1 cellular context compared by ENCODE assay signal in genomic region chr7:6092953-6093354, GRCh38.
TF ChIP-seq lines count a peak whose summit lies in the region.

No MANE protein-coding gene starts in this region.

TF ChIP-seq in H1, 55 proteins besides CTCF, POLR2A, EP300 and RAD21:
- no peak for TF ChIP-seq SIN3A (conservative IDR thresholded peaks at IDR 0.05 in 1 of 2, IDR thresholded peaks at IDR 0.05 in 1 of 2; ENCODE audit: low read depth in 1 of 2, low read length in 2 of 2)
- no peak for TF ChIP-seq CREB1 (IDR thresholded peaks at IDR 0.05)
- no peak for TF ChIP-seq CHD2 (IDR thresholded peaks at IDR 0.05; ENCODE audit: low read length)
- TF ChIP-seq, protein P1, sequence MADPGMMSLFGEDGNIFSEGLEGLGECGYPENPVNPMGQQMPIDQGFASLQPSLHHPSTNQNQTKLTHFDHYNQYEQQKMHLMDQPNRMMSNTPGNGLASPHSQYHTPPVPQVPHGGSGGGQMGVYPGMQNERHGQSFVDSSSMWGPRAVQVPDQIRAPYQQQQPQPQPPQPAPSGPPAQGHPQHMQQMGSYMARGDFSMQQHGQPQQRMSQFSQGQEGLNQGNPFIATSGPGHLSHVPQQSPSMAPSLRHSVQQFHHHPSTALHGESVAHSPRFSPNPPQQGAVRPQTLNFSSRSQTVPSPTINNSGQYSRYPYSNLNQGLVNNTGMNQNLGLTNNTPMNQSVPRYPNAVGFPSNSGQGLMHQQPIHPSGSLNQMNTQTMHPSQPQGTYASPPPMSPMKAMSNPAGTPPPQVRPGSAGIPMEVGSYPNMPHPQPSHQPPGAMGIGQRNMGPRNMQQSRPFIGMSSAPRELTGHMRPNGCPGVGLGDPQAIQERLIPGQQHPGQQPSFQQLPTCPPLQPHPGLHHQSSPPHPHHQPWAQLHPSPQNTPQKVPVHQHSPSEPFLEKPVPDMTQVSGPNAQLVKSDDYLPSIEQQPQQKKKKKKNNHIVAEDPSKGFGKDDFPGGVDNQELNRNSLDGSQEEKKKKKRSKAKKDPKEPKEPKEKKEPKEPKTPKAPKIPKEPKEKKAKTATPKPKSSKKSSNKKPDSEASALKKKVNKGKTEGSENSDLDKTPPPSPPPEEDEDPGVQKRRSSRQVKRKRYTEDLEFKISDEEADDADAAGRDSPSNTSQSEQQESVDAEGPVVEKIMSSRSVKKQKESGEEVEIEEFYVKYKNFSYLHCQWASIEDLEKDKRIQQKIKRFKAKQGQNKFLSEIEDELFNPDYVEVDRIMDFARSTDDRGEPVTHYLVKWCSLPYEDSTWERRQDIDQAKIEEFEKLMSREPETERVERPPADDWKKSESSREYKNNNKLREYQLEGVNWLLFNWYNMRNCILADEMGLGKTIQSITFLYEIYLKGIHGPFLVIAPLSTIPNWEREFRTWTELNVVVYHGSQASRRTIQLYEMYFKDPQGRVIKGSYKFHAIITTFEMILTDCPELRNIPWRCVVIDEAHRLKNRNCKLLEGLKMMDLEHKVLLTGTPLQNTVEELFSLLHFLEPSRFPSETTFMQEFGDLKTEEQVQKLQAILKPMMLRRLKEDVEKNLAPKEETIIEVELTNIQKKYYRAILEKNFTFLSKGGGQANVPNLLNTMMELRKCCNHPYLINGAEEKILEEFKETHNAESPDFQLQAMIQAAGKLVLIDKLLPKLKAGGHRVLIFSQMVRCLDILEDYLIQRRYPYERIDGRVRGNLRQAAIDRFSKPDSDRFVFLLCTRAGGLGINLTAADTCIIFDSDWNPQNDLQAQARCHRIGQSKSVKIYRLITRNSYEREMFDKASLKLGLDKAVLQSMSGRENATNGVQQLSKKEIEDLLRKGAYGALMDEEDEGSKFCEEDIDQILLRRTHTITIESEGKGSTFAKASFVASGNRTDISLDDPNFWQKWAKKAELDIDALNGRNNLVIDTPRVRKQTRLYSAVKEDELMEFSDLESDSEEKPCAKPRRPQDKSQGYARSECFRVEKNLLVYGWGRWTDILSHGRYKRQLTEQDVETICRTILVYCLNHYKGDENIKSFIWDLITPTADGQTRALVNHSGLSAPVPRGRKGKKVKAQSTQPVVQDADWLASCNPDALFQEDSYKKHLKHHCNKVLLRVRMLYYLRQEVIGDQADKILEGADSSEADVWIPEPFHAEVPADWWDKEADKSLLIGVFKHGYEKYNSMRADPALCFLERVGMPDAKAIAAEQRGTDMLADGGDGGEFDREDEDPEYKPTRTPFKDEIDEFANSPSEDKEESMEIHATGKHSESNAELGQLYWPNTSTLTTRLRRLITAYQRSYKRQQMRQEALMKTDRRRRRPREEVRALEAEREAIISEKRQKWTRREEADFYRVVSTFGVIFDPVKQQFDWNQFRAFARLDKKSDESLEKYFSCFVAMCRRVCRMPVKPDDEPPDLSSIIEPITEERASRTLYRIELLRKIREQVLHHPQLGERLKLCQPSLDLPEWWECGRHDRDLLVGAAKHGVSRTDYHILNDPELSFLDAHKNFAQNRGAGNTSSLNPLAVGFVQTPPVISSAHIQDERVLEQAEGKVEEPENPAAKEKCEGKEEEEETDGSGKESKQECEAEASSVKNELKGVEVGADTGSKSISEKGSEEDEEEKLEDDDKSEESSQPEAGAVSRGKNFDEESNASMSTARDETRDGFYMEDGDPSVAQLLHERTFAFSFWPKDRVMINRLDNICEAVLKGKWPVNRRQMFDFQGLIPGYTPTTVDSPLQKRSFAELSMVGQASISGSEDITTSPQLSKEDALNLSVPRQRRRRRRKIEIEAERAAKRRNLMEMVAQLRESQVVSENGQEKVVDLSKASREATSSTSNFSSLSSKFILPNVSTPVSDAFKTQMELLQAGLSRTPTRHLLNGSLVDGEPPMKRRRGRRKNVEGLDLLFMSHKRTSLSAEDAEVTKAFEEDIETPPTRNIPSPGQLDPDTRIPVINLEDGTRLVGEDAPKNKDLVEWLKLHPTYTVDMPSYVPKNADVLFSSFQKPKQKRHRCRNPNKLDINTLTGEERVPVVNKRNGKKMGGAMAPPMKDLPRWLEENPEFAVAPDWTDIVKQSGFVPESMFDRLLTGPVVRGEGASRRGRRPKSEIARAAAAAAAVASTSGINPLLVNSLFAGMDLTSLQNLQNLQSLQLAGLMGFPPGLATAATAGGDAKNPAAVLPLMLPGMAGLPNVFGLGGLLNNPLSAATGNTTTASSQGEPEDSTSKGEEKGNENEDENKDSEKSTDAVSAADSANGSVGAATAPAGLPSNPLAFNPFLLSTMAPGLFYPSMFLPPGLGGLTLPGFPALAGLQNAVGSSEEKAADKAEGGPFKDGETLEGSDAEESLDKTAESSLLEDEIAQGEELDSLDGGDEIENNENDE (IDR thresholded peaks at IDR 0.05; ENCODE audit: insufficient replicate concordance, low read length) = no peak
- TF ChIP-seq CBX5 (IDR thresholded peaks at IDR 0.05; ENCODE audit: low read depth, low read length) = no peak
- no peak for TF ChIP-seq RNF2 (IDR thresholded peaks at IDR 0.05; ENCODE audit: borderline replicate concordance, low read depth, low read length, missing control alignments, poor library complexity, severe bottlenecking)
- TF ChIP-seq CHD1 (IDR thresholded peaks at IDR 0.05; ENCODE audit: low read depth, low read length) = no peak
- no peak for TF ChIP-seq RXRA (IDR thresholded peaks at IDR 0.05; ENCODE audit: insufficient read depth, low read depth, low read length)
- no peak for TF ChIP-seq GTF2F1 (IDR thresholded peaks at IDR 0.05; ENCODE audit: borderline replicate concordance, low read depth, low read length)
- TF ChIP-seq HDAC6 (IDR thresholded peaks at IDR 0.05; ENCODE audit: low read depth, low read length) = no peak
- TF ChIP-seq GABPA (IDR thresholded peaks at IDR 0.05; ENCODE audit: borderline replicate concordance, insufficient read depth, low read length) = no peak
- TF ChIP-seq YY1 (IDR thresholded peaks at IDR 0.05; ENCODE audit: low read depth, low read length) = no peak
- TF ChIP-seq RBBP5 (IDR thresholded peaks at IDR 0.05; ENCODE audit: borderline replicate concordance, low read depth, low read length) = no peak
- TF ChIP-seq SP1 (IDR thresholded peaks at IDR 0.05; ENCODE audit: low read depth, low read length) = no peak
- no peak for TF ChIP-seq SIX5 (IDR thresholded peaks at IDR 0.05; ENCODE audit: low read depth, low read length)
- TF ChIP-seq KDM5A (IDR thresholded peaks at IDR 0.05; ENCODE audit: low read length) = no peak
